ENCODE assay signal across 8 cellular contexts in the genomic region with DNA sequence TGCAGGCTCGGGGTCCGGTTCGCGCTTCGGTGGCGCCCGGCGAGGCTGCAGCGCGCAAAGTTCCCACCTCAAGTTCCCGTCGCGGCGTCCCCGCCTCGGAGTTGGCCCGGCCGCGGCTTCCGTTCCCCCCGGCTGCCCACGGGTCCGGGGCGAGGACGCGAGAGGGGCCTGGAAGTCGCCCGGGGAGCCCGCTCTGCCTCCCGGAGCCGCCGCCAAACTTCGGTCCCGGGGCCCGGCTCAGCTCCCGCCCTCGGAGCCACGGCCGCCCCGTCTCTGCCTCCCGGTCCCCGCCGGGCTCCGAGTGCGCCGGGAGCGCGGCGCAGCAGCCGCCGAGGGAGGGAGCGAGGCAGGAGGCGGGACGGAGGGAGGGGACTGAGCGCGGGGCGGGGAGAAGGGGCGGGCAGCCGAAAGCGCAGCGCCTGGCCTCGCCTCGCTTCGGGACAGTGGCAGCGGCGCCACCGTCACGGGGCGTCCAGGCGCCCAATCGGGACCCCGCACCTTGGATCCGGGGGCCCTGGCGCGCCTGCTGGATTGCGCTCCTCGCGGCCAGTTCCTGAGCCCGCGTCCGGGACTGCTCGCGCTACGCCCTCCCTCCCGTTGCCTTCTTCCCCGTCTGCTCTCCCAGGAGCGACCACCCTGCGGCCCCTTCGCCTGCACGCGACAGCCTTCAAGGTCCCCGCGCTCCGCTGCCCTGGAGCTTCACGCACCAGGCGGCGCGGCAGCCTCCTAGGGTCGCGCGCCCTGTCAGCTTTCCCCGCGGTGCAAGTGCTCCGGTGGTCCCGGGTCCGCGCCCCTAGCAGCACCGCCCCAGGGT. TPM values are rescaled to one million over a fixed set of nuclear protein-coding genes. Genes with fewer than 3 reads are reported as not detected.
DNase-seq lines count a peak whose midpoint lies in the region; ATAC-seq, FAIRE-seq and TF ChIP-seq lines count a peak whose summit lies in the region.

A gene with protein sequence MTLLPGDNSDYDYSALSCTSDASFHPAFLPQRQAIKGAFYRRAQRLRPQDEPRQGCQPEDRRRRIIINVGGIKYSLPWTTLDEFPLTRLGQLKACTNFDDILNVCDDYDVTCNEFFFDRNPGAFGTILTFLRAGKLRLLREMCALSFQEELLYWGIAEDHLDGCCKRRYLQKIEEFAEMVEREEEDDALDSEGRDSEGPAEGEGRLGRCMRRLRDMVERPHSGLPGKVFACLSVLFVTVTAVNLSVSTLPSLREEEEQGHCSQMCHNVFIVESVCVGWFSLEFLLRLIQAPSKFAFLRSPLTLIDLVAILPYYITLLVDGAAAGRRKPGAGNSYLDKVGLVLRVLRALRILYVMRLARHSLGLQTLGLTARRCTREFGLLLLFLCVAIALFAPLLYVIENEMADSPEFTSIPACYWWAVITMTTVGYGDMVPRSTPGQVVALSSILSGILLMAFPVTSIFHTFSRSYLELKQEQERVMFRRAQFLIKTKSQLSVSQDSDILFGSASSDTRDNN (minus strand): TSS at position 305 of the 814 bp plus-strand sequence. CDS start 12,769 bp downstream, outside the sequence.

- TF ChIP-seq EP300 in upper lobe of left lung (IDR thresholded peaks at IDR 0.05): no peak

- 1% methylated on average over 16 to 24 of the region's 108 CpGs for WGBS in upper lobe of left lung, 2 donors

- FAIRE-seq in frontal cortex (lab: Jason Lieb, UNC): no peak

- ATAC-seq in upper lobe of left lung (ENCODE audit: low FRiP score in 2 of 2) (peak; percentile 47 to 93), GM19328 (IDR thresholded peaks at IDR 0.05; ENCODE audit: unreplicated experiment) (no peak)

- peak within 1 kb of the TSS; percentile 64 for H3K4me3 ChIP-seq in A673 (ENCODE audit: low read depth, low read length, poor library complexity, severe bottlenecking)
- peak within 1 kb of the TSS in 3 of 4 donors; percentile 38 to 50 (median 44) for H3K4me3 ChIP-seq in upper lobe of left lung

- CTCF ChIA-PET in A673 (lab: Charles Lee): no interaction called here

- peak within 1 kb of the TSS; percentile 69 for H3K27ac ChIP-seq in A673 (ENCODE audit: low read depth, low read length, poor library complexity, severe bottlenecking)
- no peak within 1 kb of the TSS for H3K27ac ChIP-seq in upper lobe of left lung

- no peaks in the 10 kb centered on the region for H3K9me3 ChIP-seq in A673 (ENCODE audit: low read depth, low read length, poor library complexity, severe bottlenecking)
- no peaks in the 10 kb centered on the region for H3K9me3 ChIP-seq in upper lobe of left lung

- H3K36me3 ChIP-seq in A673 (ENCODE audit: insufficient read depth, low read length, poor library complexity, severe bottlenecking) (no peaks in the 10 kb centered on the region), upper lobe of left lung (no peaks in the 10 kb centered on the region)

- H3K27me3 ChIP-seq in A673 (replicated peaks; ENCODE audit: insufficient read depth, low read depth, low read length, poor library complexity) (no peaks in the 10 kb centered on the region), upper lobe of left lung (peaks cover 0 to 24% (median 14%) of the 10 kb centered on the region in 4 donors)

- no TSS peak for BruUV-seq in A673 (replicated peaks; lab: Mats Ljungman, UMichigan)

- intact Hi-C loops in A673 (cut with micrococcal nuclease; ENCODE audit: unreplicated experiment): loop anchor here (10.0 kb wide), 1 partner anchor 132 kb away; no protein-coding TSS in a partner anchor

- POLR2A ChIA-PET in A673 (lab: Charles Lee; ENCODE audit: low non-redundant PET): no interaction called here

- H3K4me1 ChIP-seq in A673 (ENCODE audit: insufficient read depth, low read length, poor library complexity, severe bottlenecking) (peaks cover 27% of the 10 kb centered on the region), upper lobe of left lung (peaks cover 8 to 17% (median 15%) of the 10 kb centered on the region in 4 donors)

- no peak for TF ChIP-seq POLR2A in upper lobe of left lung (IDR thresholded peaks at IDR 0.05)

- TF ChIP-seq CTCF in A673 (conservative IDR thresholded peaks at IDR 0.05; ENCODE audit: low read depth, low read length) (no peak), GM20000 (IDR thresholded peaks at IDR 0.05; ENCODE audit: extremely low read depth, missing control alignments) (no peak), upper lobe of left lung (IDR thresholded peaks at IDR 0.05) (no peak)

- DNase-seq in A673 (ENCODE audit: low spot score): peak; percentile 90
- peak; percentile 85 for DNase-seq in GM20000 (ENCODE audit: low spot score)
- DNase-seq in NCI-H69 (lab: John Stamatoyannopoulos, UW): peak; percentile 57
- peak; percentile 1 for DNase-seq in activated effector memory CD4-positive, alpha-beta T cell treated with Interleukin-2 at 50 U/mL for 16 hours
- peak; percentile 76 to 85 for DNase-seq in frontal cortex (ENCODE audit: low spot score in 2 of 2)
- DNase-seq in nucleus accumbens (lab: John Stamatoyannopoulos, UW): peak in 43 of 56 donors; percentile 3 to 85 (median 32)
- DNase-seq in upper lobe of left lung: peak; percentile 52 to 91

RNA-seq across cellular contexts. Expression of the gene that starts here (rescaled TPM):
- total RNA-seq in A673 (2021) (19.6 and 22.7 TPM in 2 replicates), frontal cortex (22.4 TPM), upper lobe of left lung (under 1 TPM in 4 of 6 donors, not detected in 2; 0.17 to 0.37 (median 0.25) TPM)

Comparison
In these comparisons a context has a peak if more than half of its experiments do, and no peak if none do; other contexts are left out.
1. RNA of the gene that starts here (total RNA-seq): 22.4 TPM in frontal cortex (single experiment) and 19.6 to 22.7 TPM in A673; 0.17 to 0.37 TPM in upper lobe of left lung; every median in the first group is over 10 times any median in the second.
2. Peak in DNase-seq, ATAC-seq and H3K4me3 ChIP-seq in upper lobe of left lung; RNA of the gene not detected or under 1 TPM.
3. DNase-seq: peak in every context shown above with its lines; median percentile 90 in A673; 85 in GM20000; 80 in frontal cortex; 72 in upper lobe of left lung; 57 in NCI-H69; 32 in nucleus accumbens; 1 in activated effector memory CD4-positive, alpha-beta T cell treated with Interleukin-2 at 50 U/mL for 16 hours.